Comparison of ENCODE assay signal across 21 cellular contexts in genomic region chr1:6012529-6013318, GRCh38. TPM values are rescaled to one million over a fixed set of nuclear protein-coding genes. Genes with fewer than 3 reads are reported as not detected.
DNase-seq lines count a peak whose midpoint lies in the region; ATAC-seq and TF ChIP-seq lines count a peak whose summit lies in the region.
"Had no signal": no experiment of that assay in that cellular context is flagged by ENCODE, and none has a peak within 500 bp of the region (broad histone marks: within the 10 kb centered on the region; RNA-seq: fewer than 3 reads in every experiment).

No MANE protein-coding gene starts in this region.

- POLR2A ChIA-PET in RWPE1 (lab: Yijun Ruan, JAX; ENCODE audit: low non-redundant PET) = no interaction called here
- POLR2A ChIA-PET in naive thymus-derived CD8-positive, alpha-beta T cell (lab: Charles Lee) = interaction anchor here (0.6 to 1.0 kb wide), 2 partner anchors 20 to 291 kb away, joined by 3 read pairs; partner anchors contain the start of gene NPHP4

- no peaks in the 10 kb centered on the region for H3K27me3 Mint-ChIP-seq in naive thymus-derived CD8-positive, alpha-beta T cell
- H3K27me3 Mint-ChIP-seq in mesothelial cell of epicardium (ENCODE audit: low read depth) = peaks cover 7% of the 10 kb centered on the region
- H3K27me3 Mint-ChIP-seq: activated CD4-positive, alpha-beta memory T cell treated with anti-CD3 and anti-CD28 coated beads, Interleukin-2, amount 10 ng/mL, durations not matched to agents 7 days and 5 days; IgD-negative memory B cell had no signal

- H3K4me1 ChIP-seq in BLaER1 = peaks cover 84% of the 10 kb centered on the region
- no peaks in the 10 kb centered on the region for H3K4me1 ChIP-seq in Peyer's patch
- H3K4me1 ChIP-seq: breast epithelium, thyroid gland had no signal

- H3K27ac ChIP-seq in BLaER1 (peak overlapping the region; percentile 10; the same call in 1 of the 2 replicates), RWPE1 (peak overlapping the region; percentile 22), Peyer's patch (no peak overlapping the region)
- H3K27ac ChIP-seq: breast epithelium, thyroid gland had no signal

- H3K4me2 ChIP-seq in BLaER1 = peak overlapping the region; percentile 70

- no peaks in the 10 kb centered on the region for H3K27me3 ChIP-seq in BLaER1
- H3K27me3 ChIP-seq in Peyer's patch = no peaks in the 10 kb centered on the region
- H3K27me3 ChIP-seq: breast epithelium, thyroid gland had no signal

- no peak overlapping the region for H3K9ac ChIP-seq in BLaER1

- H3K36me3 ChIP-seq in BLaER1 = no peaks in the 10 kb centered on the region
- H3K36me3 ChIP-seq in Peyer's patch = no peaks in the 10 kb centered on the region
- H3K36me3 ChIP-seq: breast epithelium, esophagus squamous epithelium, thyroid gland had no signal

- H3K27ac Mint-ChIP-seq in naive thymus-derived CD8-positive, alpha-beta T cell = peak overlapping the region in 7 of 10 donors; percentile 54 to 95 (median 72)
- H3K27ac Mint-ChIP-seq in mesothelial cell of epicardium = no peak overlapping the region
- H3K27ac Mint-ChIP-seq: activated CD4-positive, alpha-beta memory T cell treated with anti-CD3 and anti-CD28 coated beads, Interleukin-2, amount 10 ng/mL, durations not matched to agents 7 days and 5 days had no signal

- H3K4me3 Mint-ChIP-seq in naive thymus-derived CD8-positive, alpha-beta T cell = peak overlapping the region in 1 of 10 donors; percentile 85
- H3K4me3 Mint-ChIP-seq in mesothelial cell of epicardium = no peak overlapping the region
- H3K4me3 Mint-ChIP-seq: activated CD4-positive, alpha-beta memory T cell treated with anti-CD3 and anti-CD28 coated beads, Interleukin-2, amount 10 ng/mL, durations not matched to agents 7 days and 5 days; activated T-cell treated with anti-CD3 and anti-CD28 coated beads, Interleukin-2, amount 50 U/mL, for 4 hours; CD14-positive monocyte had no signal

- H3K36me3 Mint-ChIP-seq in naive thymus-derived CD8-positive, alpha-beta T cell = peaks cover 0 to 5% (median 3%) of the 10 kb centered on the region in 3 donors
- H3K36me3 Mint-ChIP-seq in mesothelial cell of epicardium = no peaks in the 10 kb centered on the region
- H3K36me3 Mint-ChIP-seq: IgD-negative memory B cell had no signal

- ATAC-seq in Right ventricle myocardium superior (ENCODE audit: poor library complexity) (peak; percentile 38), HG02885 (IDR thresholded peaks at IDR 0.05; ENCODE audit: poor library complexity, unreplicated experiment) (no peak)
- peak; percentile 72 to 80 for ATAC-seq in naive thymus-derived CD8-positive, alpha-beta T cell
- ATAC-seq: activated T-cell treated with anti-CD3 and anti-CD28 coated beads, Interleukin-2, amount 50 U/mL, for 4 hours had no signal

- intact Hi-C loops in Right ventricle myocardium superior (cut with DNase I) = no loop called here

- TF ChIP-seq POLR2A in Peyer's patch (IDR thresholded peaks at IDR 0.05) = no peak

- DNase-seq in RWPE1 (ENCODE audit: low spot score) = no peak
- peak; percentile 52 for DNase-seq in Right ventricle myocardium superior
- DNase-seq in naive thymus-derived CD8-positive, alpha-beta T cell = no peak
- no peak for DNase-seq in DMS53 (lab: John Stamatoyannopoulos, UW)
- no peak for DNase-seq in Peyer's patch
- DNase-seq in mesothelial cell of epicardium (ENCODE audit: low spot score in 2 of 2, unreplicated experiment in 2 of 2) = no peak
- DNase-seq: activated CD4-positive, alpha-beta memory T cell treated with anti-CD3 and anti-CD28 coated beads, Interleukin-2, amount 10 ng/mL, durations not matched to agents 7 days and 5 days; activated T-cell treated with anti-CD3 and anti-CD28 coated beads, Interleukin-2, amount 50 U/mL, for 4 hours; DMS79; esophagus squamous epithelium; GOT3; NCI-H187 treated with DMSO at 0.1 percent for 48 hours; NCI-H446; SHP77; T-helper 1 cell; thyroid gland had no signal

- H4K20me1 ChIP-seq in BLaER1 = peaks cover 59% of the 10 kb centered on the region

- CTCF ChIA-PET in RWPE1 (lab: Yijun Ruan, JAX) = no interaction called here

- H3K9me3 Mint-ChIP-seq in naive thymus-derived CD8-positive, alpha-beta T cell = no peaks in the 10 kb centered on the region
- H3K9me3 Mint-ChIP-seq in mesothelial cell of epicardium = no peaks in the 10 kb centered on the region
- H3K9me3 Mint-ChIP-seq: activated CD4-positive, alpha-beta memory T cell treated with anti-CD3 and anti-CD28 coated beads, Interleukin-2, amount 10 ng/mL, durations not matched to agents 7 days and 5 days; activated T-cell treated with anti-CD3 and anti-CD28 coated beads, Interleukin-2, amount 50 U/mL, for 4 hours; IgD-negative memory B cell had no signal

- H3K4me3 ChIP-seq in BLaER1 (no peak overlapping the region), Peyer's patch (no peak overlapping the region)
- H3K4me3 ChIP-seq: breast epithelium, esophagus squamous epithelium, thyroid gland had no signal

- H3K9me3 ChIP-seq in BLaER1 = no peaks in the 10 kb centered on the region
- H3K9me3 ChIP-seq in Peyer's patch = no peaks in the 10 kb centered on the region
- H3K9me3 ChIP-seq: breast epithelium, esophagus squamous epithelium, thyroid gland had no signal

- TF ChIP-seq CTCF in RWPE1 (conservative IDR thresholded peaks at IDR 0.05; ENCODE audit: low read depth) = no peak
- TF ChIP-seq CTCF in Peyer's patch (IDR thresholded peaks at IDR 0.05) = no peak
- TF ChIP-seq CTCF in mesothelial cell of epicardium (IDR thresholded peaks at IDR 0.05; ENCODE audit: unreplicated experiment) = no peak

- peaks cover 0 to 34% (median 20%) of the 10 kb centered on the region in 4 donors for H3K4me1 Mint-ChIP-seq in naive thymus-derived CD8-positive, alpha-beta T cell
- no peaks in the 10 kb centered on the region for H3K4me1 Mint-ChIP-seq in mesothelial cell of epicardium

RNA-seq across cellular contexts. Expression of gene NPHP4, which starts 20.5 kb away (rescaled TPM):
- 4.3 TPM for total RNA-seq in Right ventricle myocardium superior
- total RNA-seq in naive thymus-derived CD8-positive, alpha-beta T cell = 1 to 10 TPM; 6.2 to 6.3 TPM
- polyA plus RNA-seq in naive thymus-derived CD8-positive, alpha-beta T cell = under 1 TPM; 0.14 to 0.97 (median 0.22) TPM
- total RNA-seq in Peyer's patch = 10 to 100 TPM in 3 of 4 donors, 1 to 10 TPM in 1; 9.2 to 35.5 (median 18.3) TPM
- total RNA-seq in mesothelial cell of epicardium = 15.6 to 16.4 TPM (median 16.4 TPM) in 3 replicates

RNA-seq across cellular contexts. Expression of gene KCNAB2, which starts 33.0 kb away (rescaled TPM):
- total RNA-seq in Right ventricle myocardium superior (21.2 TPM), Peyer's patch (10 to 100 TPM in 2 of 4 donors, 1 to 10 TPM in 2; 5.4 to 26.4 (median 10.1) TPM), mesothelial cell of epicardium (10.7 to 12.7 TPM (median 10.8 TPM) in 3 replicates)
- total RNA-seq in naive thymus-derived CD8-positive, alpha-beta T cell = 100 to 1,000 TPM; 189 to 190 TPM
- 10 to 100 TPM; 17.8 to 46.6 (median 21.4) TPM for polyA plus RNA-seq in naive thymus-derived CD8-positive, alpha-beta T cell

Comparison
In these comparisons a context has a peak if more than half of its experiments do, and no peak if none do; other contexts are left out.
1. H3K27ac ChIP-seq: peak in BLaER1 (single experiment) and RWPE1 (single experiment); none in Peyer's patch (0 of 4).